7 cellular contexts compared by ENCODE assay signal in the genomic region with DNA sequence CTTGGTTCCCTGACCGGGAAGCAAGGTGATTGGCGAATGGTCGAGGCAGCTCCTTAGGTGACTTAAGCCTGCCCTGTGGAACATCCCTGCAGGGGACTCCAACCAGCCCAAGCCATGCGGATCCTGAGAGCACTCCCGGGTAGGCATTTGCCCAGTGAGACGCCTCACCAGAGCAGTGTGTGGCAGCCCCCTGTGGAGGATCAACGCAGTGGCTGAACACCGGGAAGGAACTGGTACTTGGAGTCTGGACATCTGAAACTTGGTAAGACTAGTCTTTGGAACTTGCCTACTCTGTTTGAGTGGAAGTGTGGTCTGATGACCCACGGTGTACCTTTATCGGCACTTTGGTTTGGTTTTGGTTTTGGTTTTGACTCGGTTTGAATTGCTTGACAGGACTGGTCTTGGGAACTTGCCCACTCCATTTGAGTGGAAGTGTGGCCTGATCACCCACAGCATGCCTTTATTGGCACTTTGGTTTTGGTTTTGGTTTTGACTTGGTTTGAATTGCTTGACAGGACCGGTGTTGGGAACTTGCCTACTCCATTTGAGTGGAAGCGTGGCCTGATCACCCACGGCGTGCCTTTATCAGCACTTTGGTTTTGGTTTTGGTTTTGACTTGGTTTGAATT. TPM values are rescaled to one million over a fixed set of nuclear protein-coding genes. Genes with fewer than 3 reads are reported as not detected.
DNase-seq lines count a peak whose midpoint lies in the region; ATAC-seq lines count a peak whose summit lies in the region.
"Not testable (repeated sequence)": the region's sequence is repeated elsewhere in the genome, so short reads cannot be mapped to it uniquely, and the experiment has no call there.

No MANE protein-coding gene starts in this region.

- H3K27me3 Mint-ChIP-seq in immature natural killer cell (ENCODE audit: low read depth in 3 of 3) = peaks cover 3 to 13% (median 7%) of the 10 kb centered on the region in 3 donors

- peaks cover 41 to 54% of the 10 kb centered on the region in 2 donors for H3K4me1 Mint-ChIP-seq in immature natural killer cell

- peak; percentile 67 for DNase-seq in NK-92 treated with Interleukin-12 subunit alpha and Interleukin-12 subunit beta, amount 100 ng/mL, for 24 hours (lab: John Stamatoyannopoulos, UW)
- peak; percentile 26 for DNase-seq in activated T-cell treated with anti-CD3 and anti-CD28 coated beads, Interleukin-2, amount 50 U/mL, for 1 hour
- peak; percentile 63 to 68 (median 66) for DNase-seq in immature natural killer cell

- ATAC-seq in GM18502 (IDR thresholded peaks at IDR 0.05; ENCODE audit: poor library complexity, unreplicated experiment) (peak; percentile 39), GM19463 (IDR thresholded peaks at IDR 0.05; ENCODE audit: unreplicated experiment) (peak; percentile 37), HG02678 (IDR thresholded peaks at IDR 0.05; ENCODE audit: unreplicated experiment) (peak; percentile 44), HG03159 (IDR thresholded peaks at IDR 0.05; ENCODE audit: unreplicated experiment) (peak; percentile 42)

- peak overlapping the region; percentile 79 to 86 (median 82) for H3K4me3 Mint-ChIP-seq in immature natural killer cell

- H3K9me3 Mint-ChIP-seq in immature natural killer cell = not testable (repeated sequence)

- not testable (repeated sequence) for H3K36me3 Mint-ChIP-seq in immature natural killer cell

- H3K27ac Mint-ChIP-seq in immature natural killer cell = peak overlapping the region; percentile 77 to 99 (median 96)

RNA-seq across cellular contexts. Expression of gene SAMD3, which starts 38.0 kb away (rescaled TPM):
- polyA plus RNA-seq in immature natural killer cell = 100 to 1,000 TPM; 208 to 376 (median 275) TPM

Comparison
In these comparisons a context has a peak if more than half of its experiments do, and no peak if none do; other contexts are left out.
1. Peak in every context shown above with its lines: DNase-seq and ATAC-seq.